18 cellular contexts compared by ENCODE assay signal in genomic region chr9:125444166-125444565, GRCh38.
A peak's percentile ranks its signal among the peaks of the same experiment; 100 is the strongest.
DNase-seq lines count a peak whose midpoint lies in the region; ATAC-seq and TF ChIP-seq lines count a peak whose summit lies in the region.
"Had no signal": no experiment of that assay in that cellular context is flagged by ENCODE, and none has a peak within 500 bp of the region (broad histone marks: within the 10 kb centered on the region; RNA-seq: fewer than 3 reads in every experiment).

No MANE protein-coding gene starts in this region.

- H3K4me1 Mint-ChIP-seq in GM23338 (peaks cover 10% of the 10 kb centered on the region; the same call in 2 of the 3 replicates), WTC11 (peaks cover 14% of the 10 kb centered on the region)

- H3K14ac ChIP-seq in neuronal stem cell (ENCODE audit: low read length): no peak overlapping the region

- no peaks in the 10 kb centered on the region for H3K4me1 ChIP-seq in GM23338 (ENCODE audit: insufficient read depth)
- peaks cover 22 to 23% of the 10 kb centered on the region in 2 donors for H3K4me1 ChIP-seq in neuronal stem cell (ENCODE audit: control insufficient read depth in 2 of 2, insufficient read depth in 1 of 2, low read depth in 1 of 2, low read length in 2 of 2)

- H2BK5ac ChIP-seq in neuronal stem cell (ENCODE audit: low read length): no peak overlapping the region

- H3K27me3 Mint-ChIP-seq in GM23338 (ENCODE audit: insufficient read depth, low read depth, poor library complexity): peaks cover 6% of the 10 kb centered on the region
- H3K27me3 Mint-ChIP-seq in WTC11 (ENCODE audit: low read depth): no peaks in the 10 kb centered on the region
- H3K27me3 Mint-ChIP-seq: CD4-positive, alpha-beta memory T cell had no signal

- no peaks in the 10 kb centered on the region for H3K27me3 ChIP-seq in GM23338 (ENCODE audit: insufficient read depth)
- no peaks in the 10 kb centered on the region for H3K27me3 ChIP-seq in neuronal stem cell (ENCODE audit: control insufficient read depth in 3 of 3, insufficient read depth in 3 of 3, low read depth in 1 of 3, low read length in 3 of 3)

- no peaks in the 10 kb centered on the region for H3K9me2 ChIP-seq in GM23338 (ENCODE audit: insufficient read depth)

- WGBS in neuronal stem cell (ENCODE audit: extremely low coverage in 2 of 2, insufficient read length in 2 of 2, insufficient replicate concordance in 1 of 2), 2 donors: no CpG with 5 or more reads among the region's 10 CpGs

- H3K4ac ChIP-seq in neuronal stem cell (ENCODE audit: low read length): no peak overlapping the region

- no peak overlapping the region for H4K91ac ChIP-seq in neuronal stem cell (ENCODE audit: low read depth, low read length, poor library complexity)

- H3K36me3 ChIP-seq in GM23338 (ENCODE audit: insufficient read depth) (no peaks in the 10 kb centered on the region), neuronal stem cell (replicated peaks in 1 of 2; ENCODE audit: control insufficient read depth in 2 of 2, insufficient read depth in 2 of 2, low read length in 2 of 2) (peaks cover 1 to 18% of the 10 kb centered on the region in 2 donors)

- 0 out of 2 replicates have a peak overlapping the region, but pooled peaks have one; percentile 53 for H3K27ac Mint-ChIP-seq in GM23338
- H3K27ac Mint-ChIP-seq in WTC11: 0 out of 2 replicates have a peak overlapping the region, but pooled peaks have one; percentile 15

- no peaks in the 10 kb centered on the region for H3K79me2 ChIP-seq in GM23338 (replicated peaks; ENCODE audit: insufficient read depth)

- H3K79me1 ChIP-seq in neuronal stem cell (ENCODE audit: low read depth, low read length): no peaks in the 10 kb centered on the region

- ATAC-seq in GM23338 (no peak), WTC11 (no peak), GM21825 (IDR thresholded peaks at IDR 0.05; ENCODE audit: unreplicated experiment) (no peak)

- H3K9me3 ChIP-seq in neuronal stem cell (replicated peaks in 1 of 2; ENCODE audit: control insufficient read depth in 2 of 2, insufficient read depth in 1 of 2, low read depth in 1 of 2, low read length in 2 of 2): no peaks in the 10 kb centered on the region

- no peak overlapping the region for H4K8ac ChIP-seq in neuronal stem cell (ENCODE audit: low read depth, low read length)

- peak overlapping the region; percentile 25 for H3K18ac ChIP-seq in neuronal stem cell (ENCODE audit: low read length)

- H2AK5ac ChIP-seq in neuronal stem cell (ENCODE audit: low read depth, low read length): no peak overlapping the region

- no peak overlapping the region for H3K4me3 ChIP-seq in GM23338
- no peak overlapping the region for H3K4me3 ChIP-seq in neuronal stem cell (ENCODE audit: low read length in 2 of 2)

- no peaks in the 10 kb centered on the region for H3K9me3 Mint-ChIP-seq in GM23338
- no peaks in the 10 kb centered on the region for H3K9me3 Mint-ChIP-seq in WTC11
- H3K9me3 Mint-ChIP-seq: CD4-positive, alpha-beta memory T cell had no signal

- no peak overlapping the region for H3K27ac ChIP-seq in GM23338 (ENCODE audit: low read depth)
- H3K27ac ChIP-seq in neuronal stem cell (replicated peaks; ENCODE audit: low read length): no peak overlapping the region

- H3F3A ChIP-seq in GM23338 (replicated peaks; ENCODE audit: low read depth): no peaks in the 10 kb centered on the region

- no peak overlapping the region for H2BK12ac ChIP-seq in neuronal stem cell (ENCODE audit: low read length)

- H3K36me3 Mint-ChIP-seq in GM23338 (ENCODE audit: low read depth) (peaks cover 3% of the 10 kb centered on the region; the same call in 2 of the 3 replicates), WTC11 (peaks cover 7% of the 10 kb centered on the region)

- H3K4me3 Mint-ChIP-seq in GM23338 (no peak overlapping the region), WTC11 (no peak overlapping the region)
- H3K4me3 Mint-ChIP-seq: CD4-positive, alpha-beta memory T cell had no signal

- H2BK15ac ChIP-seq in neuronal stem cell (ENCODE audit: low read length): no peak overlapping the region

- H2AFZ ChIP-seq in GM23338 (no peak overlapping the region), neuronal stem cell (ENCODE audit: low read length) (no peak overlapping the region)

- CTCF ChIA-PET in WTC11 (lab: Charles Lee): no interaction called here

- TF ChIP-seq CTCF in GM23338 (conservative IDR thresholded peaks at IDR 0.05; ENCODE audit: low read depth in 2 of 2) (no peak), WTC11 (IDR thresholded peaks at IDR 0.05) (no peak)

- DNase-seq in NCI-H510A treated with DMSO at 0.1 percent for 48 hours (lab: John Stamatoyannopoulos, UW) (peak; percentile 39), NCI-H510A (lab: John Stamatoyannopoulos, UW) (no peak), GM23338 (ENCODE audit: low spot score) (no peak), WTC11 (ENCODE audit: low spot score) (no peak), neuronal stem cell (ENCODE audit: low spot score) (no peak), RKO (ENCODE audit: low spot score) (no peak), NCI-H2196 treated with DMSO at 0.1 percent for 48 hours (lab: John Stamatoyannopoulos, UW; ENCODE audit: unreplicated experiment) (no peak)
- DNase-seq: Calu3; CD4-positive, alpha-beta memory T cell; GF-D8; MM.1S; NCI-H1105; NCI-H1694; NCI-H226; NCI-H774; RPMI8226; SIG-M5 had no signal

- POLR2A ChIA-PET in WTC11 (lab: Charles Lee): no interaction called here

- no peak overlapping the region for H2BK120ac ChIP-seq in neuronal stem cell (ENCODE audit: low read depth, low read length)

- H4K20me1 ChIP-seq in GM23338 (replicated peaks; ENCODE audit: insufficient read depth): no peaks in the 10 kb centered on the region

- H3K4me2 ChIP-seq in GM23338 (no peak overlapping the region), neuronal stem cell (ENCODE audit: insufficient read depth, low read length, poor library complexity, severe bottlenecking) (no peak overlapping the region)

- no peak overlapping the region for H3K23ac ChIP-seq in neuronal stem cell (ENCODE audit: low read depth, low read length, poor library complexity)

- H3K9ac ChIP-seq in neuronal stem cell (ENCODE audit: low read depth, low read length, poor library complexity): no peak overlapping the region

TF ChIP-seq in WTC11, 78 proteins besides CTCF, POLR2A, EP300 and RAD21 (continues in another document):
- TF ChIP-seq ZBTB21 (CRISPR knock-in tag; IDR thresholded peaks at IDR 0.05; ENCODE audit: borderline replicate concordance): no peak
- TF ChIP-seq ZNF263 (CRISPR knock-in tag; IDR thresholded peaks at IDR 0.05; ENCODE audit: low read depth): no peak
- no peak for TF ChIP-seq ZNF232 (CRISPR knock-in tag; IDR thresholded peaks at IDR 0.05)
- TF ChIP-seq GRHL2 (CRISPR knock-in tag; IDR thresholded peaks at IDR 0.05; ENCODE audit: insufficient replicate concordance, severe bottlenecking): no peak
- TF ChIP-seq, protein P1, sequence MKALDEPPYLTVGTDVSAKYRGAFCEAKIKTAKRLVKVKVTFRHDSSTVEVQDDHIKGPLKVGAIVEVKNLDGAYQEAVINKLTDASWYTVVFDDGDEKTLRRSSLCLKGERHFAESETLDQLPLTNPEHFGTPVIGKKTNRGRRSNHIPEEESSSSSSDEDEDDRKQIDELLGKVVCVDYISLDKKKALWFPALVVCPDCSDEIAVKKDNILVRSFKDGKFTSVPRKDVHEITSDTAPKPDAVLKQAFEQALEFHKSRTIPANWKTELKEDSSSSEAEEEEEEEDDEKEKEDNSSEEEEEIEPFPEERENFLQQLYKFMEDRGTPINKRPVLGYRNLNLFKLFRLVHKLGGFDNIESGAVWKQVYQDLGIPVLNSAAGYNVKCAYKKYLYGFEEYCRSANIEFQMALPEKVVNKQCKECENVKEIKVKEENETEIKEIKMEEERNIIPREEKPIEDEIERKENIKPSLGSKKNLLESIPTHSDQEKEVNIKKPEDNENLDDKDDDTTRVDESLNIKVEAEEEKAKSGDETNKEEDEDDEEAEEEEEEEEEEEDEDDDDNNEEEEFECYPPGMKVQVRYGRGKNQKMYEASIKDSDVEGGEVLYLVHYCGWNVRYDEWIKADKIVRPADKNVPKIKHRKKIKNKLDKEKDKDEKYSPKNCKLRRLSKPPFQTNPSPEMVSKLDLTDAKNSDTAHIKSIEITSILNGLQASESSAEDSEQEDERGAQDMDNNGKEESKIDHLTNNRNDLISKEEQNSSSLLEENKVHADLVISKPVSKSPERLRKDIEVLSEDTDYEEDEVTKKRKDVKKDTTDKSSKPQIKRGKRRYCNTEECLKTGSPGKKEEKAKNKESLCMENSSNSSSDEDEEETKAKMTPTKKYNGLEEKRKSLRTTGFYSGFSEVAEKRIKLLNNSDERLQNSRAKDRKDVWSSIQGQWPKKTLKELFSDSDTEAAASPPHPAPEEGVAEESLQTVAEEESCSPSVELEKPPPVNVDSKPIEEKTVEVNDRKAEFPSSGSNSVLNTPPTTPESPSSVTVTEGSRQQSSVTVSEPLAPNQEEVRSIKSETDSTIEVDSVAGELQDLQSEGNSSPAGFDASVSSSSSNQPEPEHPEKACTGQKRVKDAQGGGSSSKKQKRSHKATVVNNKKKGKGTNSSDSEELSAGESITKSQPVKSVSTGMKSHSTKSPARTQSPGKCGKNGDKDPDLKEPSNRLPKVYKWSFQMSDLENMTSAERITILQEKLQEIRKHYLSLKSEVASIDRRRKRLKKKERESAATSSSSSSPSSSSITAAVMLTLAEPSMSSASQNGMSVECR (CRISPR knock-in tag; IDR thresholded peaks at IDR 0.05; ENCODE audit: borderline replicate concordance): no peak
- no peak for TF ChIP-seq E2F4 (CRISPR knock-in tag; IDR thresholded peaks at IDR 0.05; ENCODE audit: borderline replicate concordance, low read depth)
- TF ChIP-seq GTF2I (CRISPR knock-in tag; conservative IDR thresholded peaks at IDR 0.05): no peak
- no peak for TF ChIP-seq RORB (CRISPR knock-in tag; IDR thresholded peaks at IDR 0.05)
- TF ChIP-seq SMAD4 (CRISPR knock-in tag; IDR thresholded peaks at IDR 0.05): no peak
